In the genomic region with DNA sequence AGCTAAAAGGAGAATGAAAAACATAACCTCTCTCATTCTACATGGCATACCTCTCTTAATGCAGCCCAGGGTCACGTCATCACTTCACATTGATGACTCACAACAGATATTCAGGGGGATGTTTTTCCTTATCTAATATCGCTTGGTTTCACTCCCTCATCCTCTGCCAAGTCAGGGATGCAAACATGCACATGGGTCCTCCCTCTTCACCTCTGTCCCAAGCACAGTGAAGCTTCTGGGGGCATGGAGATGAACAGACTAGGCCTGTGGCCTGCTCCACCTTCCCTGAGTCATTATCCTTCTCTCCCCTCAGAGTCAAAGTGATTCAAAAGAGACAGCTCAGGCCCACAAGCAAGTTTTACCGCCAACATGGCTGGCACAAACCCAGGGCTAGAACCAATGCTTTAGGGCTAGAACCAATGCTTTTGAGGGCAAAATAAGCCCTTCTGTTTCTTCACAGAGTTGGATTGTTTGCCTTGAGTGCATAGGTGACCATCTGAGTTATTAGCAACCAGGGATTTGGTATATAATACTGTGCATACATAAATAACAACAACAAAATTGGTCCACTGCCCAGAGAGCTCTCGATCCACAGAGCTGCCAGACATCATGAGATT, we compare ENCODE assay signal across 1 cellular context.
TF ChIP-seq lines count a peak whose summit lies in the region.

No MANE protein-coding gene starts in this region.

TF ChIP-seq in HepG2, 621 proteins besides CTCF, POLR2A, EP300 and RAD21 (continued from another document):
- TF ChIP-seq, protein P1, sequence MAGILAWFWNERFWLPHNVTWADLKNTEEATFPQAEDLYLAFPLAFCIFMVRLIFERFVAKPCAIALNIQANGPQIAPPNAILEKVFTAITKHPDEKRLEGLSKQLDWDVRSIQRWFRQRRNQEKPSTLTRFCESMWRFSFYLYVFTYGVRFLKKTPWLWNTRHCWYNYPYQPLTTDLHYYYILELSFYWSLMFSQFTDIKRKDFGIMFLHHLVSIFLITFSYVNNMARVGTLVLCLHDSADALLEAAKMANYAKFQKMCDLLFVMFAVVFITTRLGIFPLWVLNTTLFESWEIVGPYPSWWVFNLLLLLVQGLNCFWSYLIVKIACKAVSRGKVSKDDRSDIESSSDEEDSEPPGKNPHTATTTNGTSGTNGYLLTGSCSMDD (CRISPR knock-in tag; IDR thresholded peaks at IDR 0.05) = no peak
- TF ChIP-seq HES4 (CRISPR knock-in tag; IDR thresholded peaks at IDR 0.05; ENCODE audit: borderline replicate concordance) (no peak), ZFX (CRISPR knock-in tag; IDR thresholded peaks at IDR 0.05; ENCODE audit: low read depth) (peak; percentile 59; the same call in 1 of the 2 replicates), ZNF83 (CRISPR knock-in tag; IDR thresholded peaks at IDR 0.05; ENCODE audit: borderline replicate concordance) (no peak), NFYC (CRISPR knock-in tag; IDR thresholded peaks at IDR 0.05) (no peak), NR2C2 (CRISPR knock-in tag; IDR thresholded peaks at IDR 0.05; ENCODE audit: borderline replicate concordance) (no peak), RNF2 (conservative IDR thresholded peaks at IDR 0.05; ENCODE audit: low read depth) (no peak), ZFAT (CRISPR knock-in tag; conservative IDR thresholded peaks at IDR 0.05) (no peak), REPIN1 (CRISPR knock-in tag; IDR thresholded peaks at IDR 0.05; ENCODE audit: borderline replicate concordance, low read depth) (0 out of 2 replicates have a peak, but pooled peaks have one; percentile 15), ZMYM4 (CRISPR knock-in tag; IDR thresholded peaks at IDR 0.05) (peak; percentile 15; the same call in 1 of the 2 replicates), PAF1 (CRISPR knock-in tag; IDR thresholded peaks at IDR 0.05) (no peak), ZFP36L2 (CRISPR knock-in tag; IDR thresholded peaks at IDR 0.05) (0 out of 2 replicates have a peak, but pooled peaks have one; percentile 58), MBNL3 (CRISPR knock-in tag; conservative IDR thresholded peaks at IDR 0.05) (no peak), MYNN (CRISPR knock-in tag; IDR thresholded peaks at IDR 0.05; ENCODE audit: low read depth) (0 out of 2 replicates have a peak, but pooled peaks have one; percentile 22), ISL2 (CRISPR knock-in tag; IDR thresholded peaks at IDR 0.05) (no peak), FOSL2 (CRISPR knock-in tag; IDR thresholded peaks at IDR 0.05) (0 out of 2 replicates have a peak, but pooled peaks have one; percentile 44), ZNF605 (CRISPR knock-in tag; IDR thresholded peaks at IDR 0.05) (peak; percentile 4; the same call in 1 of the 2 replicates)
- TF ChIP-seq, protein P2, sequence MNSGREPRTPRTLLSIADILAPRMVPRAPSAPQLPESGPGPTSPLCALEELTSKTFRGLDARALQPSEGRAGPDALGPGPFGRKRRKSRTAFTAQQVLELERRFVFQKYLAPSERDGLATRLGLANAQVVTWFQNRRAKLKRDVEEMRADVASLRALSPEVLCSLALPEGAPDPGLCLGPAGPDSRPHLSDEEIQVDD (CRISPR knock-in tag; IDR thresholded peaks at IDR 0.05; ENCODE audit: borderline replicate concordance) = 0 out of 2 replicates have a peak, but pooled peaks have one; percentile 56
- TF ChIP-seq, protein P3, sequence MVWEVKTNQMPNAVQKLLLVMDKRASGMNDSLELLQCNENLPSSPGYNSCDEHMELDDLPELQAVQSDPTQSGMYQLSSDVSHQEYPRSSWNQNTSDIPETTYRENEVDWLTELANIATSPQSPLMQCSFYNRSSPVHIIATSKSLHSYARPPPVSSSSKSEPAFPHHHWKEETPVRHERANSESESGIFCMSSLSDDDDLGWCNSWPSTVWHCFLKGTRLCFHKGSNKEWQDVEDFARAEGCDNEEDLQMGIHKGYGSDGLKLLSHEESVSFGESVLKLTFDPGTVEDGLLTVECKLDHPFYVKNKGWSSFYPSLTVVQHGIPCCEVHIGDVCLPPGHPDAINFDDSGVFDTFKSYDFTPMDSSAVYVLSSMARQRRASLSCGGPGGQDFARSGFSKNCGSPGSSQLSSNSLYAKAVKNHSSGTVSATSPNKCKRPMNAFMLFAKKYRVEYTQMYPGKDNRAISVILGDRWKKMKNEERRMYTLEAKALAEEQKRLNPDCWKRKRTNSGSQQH (CRISPR knock-in tag; IDR thresholded peaks at IDR 0.05; ENCODE audit: low read depth) = no peak
- TF ChIP-seq, protein P4, sequence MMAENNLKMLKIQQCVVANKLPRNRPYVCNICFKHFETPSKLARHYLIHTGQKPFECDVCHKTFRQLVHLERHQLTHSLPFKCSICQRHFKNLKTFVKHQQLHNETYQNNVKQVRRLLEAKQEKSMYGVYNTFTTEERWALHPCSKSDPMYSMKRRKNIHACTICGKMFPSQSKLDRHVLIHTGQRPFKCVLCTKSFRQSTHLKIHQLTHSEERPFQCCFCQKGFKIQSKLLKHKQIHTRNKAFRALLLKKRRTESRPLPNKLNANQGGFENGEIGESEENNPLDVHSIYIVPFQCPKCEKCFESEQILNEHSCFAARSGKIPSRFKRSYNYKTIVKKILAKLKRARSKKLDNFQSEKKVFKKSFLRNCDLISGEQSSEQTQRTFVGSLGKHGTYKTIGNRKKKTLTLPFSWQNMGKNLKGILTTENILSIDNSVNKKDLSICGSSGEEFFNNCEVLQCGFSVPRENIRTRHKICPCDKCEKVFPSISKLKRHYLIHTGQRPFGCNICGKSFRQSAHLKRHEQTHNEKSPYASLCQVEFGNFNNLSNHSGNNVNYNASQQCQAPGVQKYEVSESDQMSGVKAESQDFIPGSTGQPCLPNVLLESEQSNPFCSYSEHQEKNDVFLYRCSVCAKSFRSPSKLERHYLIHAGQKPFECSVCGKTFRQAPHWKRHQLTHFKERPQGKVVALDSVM (CRISPR knock-in tag; IDR thresholded peaks at IDR 0.05) = no peak
- TF ChIP-seq, protein P5, sequence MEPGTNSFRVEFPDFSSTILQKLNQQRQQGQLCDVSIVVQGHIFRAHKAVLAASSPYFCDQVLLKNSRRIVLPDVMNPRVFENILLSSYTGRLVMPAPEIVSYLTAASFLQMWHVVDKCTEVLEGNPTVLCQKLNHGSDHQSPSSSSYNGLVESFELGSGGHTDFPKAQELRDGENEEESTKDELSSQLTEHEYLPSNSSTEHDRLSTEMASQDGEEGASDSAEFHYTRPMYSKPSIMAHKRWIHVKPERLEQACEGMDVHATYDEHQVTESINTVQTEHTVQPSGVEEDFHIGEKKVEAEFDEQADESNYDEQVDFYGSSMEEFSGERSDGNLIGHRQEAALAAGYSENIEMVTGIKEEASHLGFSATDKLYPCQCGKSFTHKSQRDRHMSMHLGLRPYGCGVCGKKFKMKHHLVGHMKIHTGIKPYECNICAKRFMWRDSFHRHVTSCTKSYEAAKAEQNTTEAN (CRISPR knock-in tag; conservative IDR thresholded peaks at IDR 0.05) = no peak
- TF ChIP-seq, protein P6, sequence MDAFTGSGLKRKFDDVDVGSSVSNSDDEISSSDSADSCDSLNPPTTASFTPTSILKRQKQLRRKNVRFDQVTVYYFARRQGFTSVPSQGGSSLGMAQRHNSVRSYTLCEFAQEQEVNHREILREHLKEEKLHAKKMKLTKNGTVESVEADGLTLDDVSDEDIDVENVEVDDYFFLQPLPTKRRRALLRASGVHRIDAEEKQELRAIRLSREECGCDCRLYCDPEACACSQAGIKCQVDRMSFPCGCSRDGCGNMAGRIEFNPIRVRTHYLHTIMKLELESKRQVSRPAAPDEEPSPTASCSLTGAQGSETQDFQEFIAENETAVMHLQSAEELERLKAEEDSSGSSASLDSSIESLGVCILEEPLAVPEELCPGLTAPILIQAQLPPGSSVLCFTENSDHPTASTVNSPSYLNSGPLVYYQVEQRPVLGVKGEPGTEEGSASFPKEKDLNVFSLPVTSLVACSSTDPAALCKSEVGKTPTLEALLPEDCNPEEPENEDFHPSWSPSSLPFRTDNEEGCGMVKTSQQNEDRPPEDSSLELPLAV (CRISPR knock-in tag; conservative IDR thresholded peaks at IDR 0.05; ENCODE audit: low read depth) = no peak
- TF ChIP-seq, protein P7, sequence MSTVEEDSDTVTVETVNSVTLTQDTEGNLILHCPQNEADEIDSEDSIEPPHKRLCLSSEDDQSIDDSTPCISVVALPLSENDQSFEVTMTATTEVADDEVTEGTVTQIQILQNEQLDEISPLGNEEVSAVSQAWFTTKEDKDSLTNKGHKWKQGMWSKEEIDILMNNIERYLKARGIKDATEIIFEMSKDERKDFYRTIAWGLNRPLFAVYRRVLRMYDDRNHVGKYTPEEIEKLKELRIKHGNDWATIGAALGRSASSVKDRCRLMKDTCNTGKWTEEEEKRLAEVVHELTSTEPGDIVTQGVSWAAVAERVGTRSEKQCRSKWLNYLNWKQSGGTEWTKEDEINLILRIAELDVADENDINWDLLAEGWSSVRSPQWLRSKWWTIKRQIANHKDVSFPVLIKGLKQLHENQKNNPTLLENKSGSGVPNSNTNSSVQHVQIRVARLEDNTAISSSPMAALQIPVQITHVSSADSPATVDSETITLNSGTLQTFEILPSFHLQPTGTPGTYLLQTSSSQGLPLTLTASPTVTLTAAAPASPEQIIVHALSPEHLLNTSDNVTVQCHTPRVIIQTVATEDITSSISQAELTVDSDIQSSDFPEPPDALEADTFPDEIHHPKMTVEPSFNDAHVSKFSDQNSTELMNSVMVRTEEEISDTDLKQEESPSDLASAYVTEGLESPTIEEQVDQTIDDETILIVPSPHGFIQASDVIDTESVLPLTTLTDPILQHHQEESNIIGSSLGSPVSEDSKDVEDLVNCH (CRISPR knock-in tag; IDR thresholded peaks at IDR 0.05) = no peak
- TF ChIP-seq, protein P8, sequence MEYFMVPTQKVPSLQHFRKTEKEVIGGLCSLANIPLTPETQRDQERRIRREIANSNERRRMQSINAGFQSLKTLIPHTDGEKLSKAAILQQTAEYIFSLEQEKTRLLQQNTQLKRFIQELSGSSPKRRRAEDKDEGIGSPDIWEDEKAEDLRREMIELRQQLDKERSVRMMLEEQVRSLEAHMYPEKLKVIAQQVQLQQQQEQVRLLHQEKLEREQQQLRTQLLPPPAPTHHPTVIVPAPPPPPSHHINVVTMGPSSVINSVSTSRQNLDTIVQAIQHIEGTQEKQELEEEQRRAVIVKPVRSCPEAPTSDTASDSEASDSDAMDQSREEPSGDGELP (IDR thresholded peaks at IDR 0.05; ENCODE audit: borderline replicate concordance, low read depth) = no peak
